Comparison of ENCODE assay signal across 9 cellular contexts in genomic region chr17:42163113-42163512, GRCh38. TPM values are rescaled to one million over a fixed set of nuclear protein-coding genes. Genes with fewer than 3 reads are reported as not detected.
DNase-seq lines count a peak whose midpoint lies in the region; ATAC-seq, FAIRE-seq and TF ChIP-seq lines count a peak whose summit lies in the region.
"Had no signal": no experiment of that assay in that cellular context is flagged by ENCODE, and none has a peak within 500 bp of the region (broad histone marks: within the 10 kb centered on the region; RNA-seq: fewer than 3 reads in every experiment).

No MANE protein-coding gene starts in this region.

- no peaks in the 10 kb centered on the region for H3K27me3 ChIP-seq in endothelial cell of umbilical vein (ENCODE audit: control insufficient read depth in 2 of 2, insufficient read depth in 2 of 2, low read length in 2 of 2)

- no peak overlapping the region for H2AFZ ChIP-seq in endothelial cell of umbilical vein (ENCODE audit: low read depth, low read length)

- H3K36me3 ChIP-seq in endothelial cell of umbilical vein (ENCODE audit: control insufficient read depth in 2 of 2, extremely low read depth in 1 of 2, insufficient read depth in 2 of 2, low read length in 2 of 2), result no peaks in the 10 kb centered on the region

- H3K36me3 Mint-ChIP-seq in T-helper 17 cell (ENCODE audit: low read depth), result no peaks in the 10 kb centered on the region
- H3K36me3 Mint-ChIP-seq: CD4-positive, CD25-positive, alpha-beta regulatory T cell had no signal

- H3K4me3 ChIP-seq in endothelial cell of umbilical vein (replicated peaks in 1 of 3; ENCODE audit: insufficient read depth in 1 of 3, low read depth in 1 of 3, low read length in 3 of 3), result no peak overlapping the region

- H3K4me3 Mint-ChIP-seq in T-helper 17 cell, result peak overlapping the region; percentile 33

- no peaks in the 10 kb centered on the region for H4K20me1 ChIP-seq in endothelial cell of umbilical vein (replicated peaks; ENCODE audit: control insufficient read depth, extremely low read depth, insufficient read depth, low read length)

- intact Hi-C loops in endothelial cell of umbilical vein (cut with micrococcal nuclease), result no loop called here

- BruUV-seq in endothelial cell of umbilical vein (replicated peaks; lab: Mats Ljungman, UMichigan), result no TSS peak

- H3K9me3 ChIP-seq in T-helper 17 cell (ENCODE audit: control insufficient read depth, low read length, poor library complexity, severe bottlenecking) (no peaks in the 10 kb centered on the region), endothelial cell of umbilical vein (replicated peaks; ENCODE audit: control insufficient read depth, insufficient read depth, low read length) (no peaks in the 10 kb centered on the region)

- no peak overlapping the region for H3K27ac ChIP-seq in endothelial cell of umbilical vein (ENCODE audit: insufficient read depth, low read depth, low read length)

- FAIRE-seq in endothelial cell of umbilical vein (lab: Jason Lieb, UNC), result no peak

- CTCF ChIA-PET in endothelial cell of umbilical vein (lab: Charles Lee), result interaction anchor here (1.1 kb wide), 1 partner anchor 16 kb away, joined by 3 read pairs; no protein-coding TSS in a partner anchor

- dilution Hi-C loops in endothelial cell of umbilical vein (cut with MboI; ENCODE audit: extremely low pct_ligation_motif_present, low sequenced_read_pairs), result no loop called here

- DNase-seq in NK-92 treated with Interleukin-12 subunit alpha and Interleukin-12 subunit beta, amount 100 ng/mL, for 24 hours (lab: John Stamatoyannopoulos, UW), result peak; percentile 6
- no peak for DNase-seq in NK-92 (lab: John Stamatoyannopoulos, UW; ENCODE audit: unreplicated experiment)
- DNase-seq in T-helper 17 cell, result no peak
- DNase-seq in endothelial cell of umbilical vein (ENCODE audit: low read depth, low spot score), result no peak
- peak; percentile 49 to 64 for DNase-seq in stimulated activated CD4-positive, alpha-beta T cell treated with anti-CD3 and anti-CD28 coated beads, Interleukin-4, amount 100 ng/mL, for 48 hours (ENCODE audit: low read depth in 2 of 2)
- no peak for DNase-seq in NCI-H2029 (lab: John Stamatoyannopoulos, UW)

- peaks cover 12% of the 10 kb centered on the region for H3K4me1 Mint-ChIP-seq in T-helper 17 cell

- no peaks in the 10 kb centered on the region for H3K4me1 ChIP-seq in endothelial cell of umbilical vein (ENCODE audit: control insufficient read depth, extremely low read depth, insufficient read depth, low read length)

- no peak for TF ChIP-seq POLR2A in endothelial cell of umbilical vein (IDR thresholded peaks at IDR 0.05; ENCODE audit: low read depth, low read length)

- ATAC-seq in T-helper 17 cell (peak; percentile 32), GM19035 (IDR thresholded peaks at IDR 0.05; ENCODE audit: unreplicated experiment) (no peak), HG02571 (IDR thresholded peaks at IDR 0.05; ENCODE audit: unreplicated experiment) (no peak)

- no peaks in the 10 kb centered on the region for H3K79me2 ChIP-seq in endothelial cell of umbilical vein (ENCODE audit: control insufficient read depth, insufficient read depth, low read length)

- H3K27me3 Mint-ChIP-seq in T-helper 17 cell, result no peaks in the 10 kb centered on the region
- H3K27me3 Mint-ChIP-seq: CD4-positive, CD25-positive, alpha-beta regulatory T cell had no signal

- H3K9me1 ChIP-seq in endothelial cell of umbilical vein (replicated peaks; ENCODE audit: control insufficient read depth, extremely low read depth, insufficient read depth, low read length), result no peaks in the 10 kb centered on the region

- POLR2A ChIA-PET in endothelial cell of umbilical vein (lab: Charles Lee), result no interaction called here

- H3K9ac ChIP-seq in endothelial cell of umbilical vein (replicated peaks; ENCODE audit: extremely low read depth, insufficient read depth, low read length), result no peak overlapping the region

- H3K4me2 ChIP-seq in endothelial cell of umbilical vein (ENCODE audit: insufficient read depth, low read length), result no peak overlapping the region

- TF ChIP-seq CTCF in endothelial cell of umbilical vein (IDR thresholded peaks at IDR 0.05; ENCODE audit: extremely low read depth in 1 of 2, insufficient read depth in 1 of 2, low read depth in 1 of 2, low read length in 2 of 2), result peak; percentile 47 to 54

- H3K27ac Mint-ChIP-seq in T-helper 17 cell, result no peak overlapping the region

TF ChIP-seq in endothelial cell of umbilical vein, 7 proteins besides CTCF, POLR2A, EP300 and RAD21:
- TF ChIP-seq MAX (IDR thresholded peaks at IDR 0.05; ENCODE audit: insufficient read depth, insufficient read length), result no peak
TF ChIP-seq in endothelial cell of umbilical vein: peak in this region for 0.

RNA-seq across cellular contexts. Expression of gene RAB5C, which starts 8.3 kb away (rescaled TPM):
- 10 to 100 TPM; 74.3 to 97.9 TPM for total RNA-seq in T-helper 17 cell
- 188 and 210 TPM in 2 replicates for total RNA-seq in endothelial cell of umbilical vein
- polyA plus RNA-seq in endothelial cell of umbilical vein, result 357 and 408 TPM in 2 replicates
- 260 and 267 TPM in 2 replicates for polyA plus RNA-seq in endothelial cell of umbilical vein (2011; cell fraction: cytosol; rRNA removed)
- 122 and 127 TPM in 2 replicates for polyA plus RNA-seq in endothelial cell of umbilical vein (2011; cell fraction: nucleus; rRNA removed)
- 192 and 244 TPM in 2 replicates for polyA plus RNA-seq in endothelial cell of umbilical vein (2012)
- 108 and 117 TPM in 2 replicates for polyA minus RNA-seq in endothelial cell of umbilical vein
- 37.0 TPM for polyA minus RNA-seq in endothelial cell of umbilical vein (2011; cell fraction: cytosol; rRNA and poly(A)+ RNA removed)
- polyA minus RNA-seq in endothelial cell of umbilical vein (2011; cell fraction: nucleus; rRNA and poly(A)+ RNA removed), result 29.8 and 30.2 TPM in 2 replicates

RNA-seq across cellular contexts. Expression of gene KCNH4, which starts 17.8 kb away (rescaled TPM):
- under 1 TPM; 0.45 to 0.94 TPM for total RNA-seq in T-helper 17 cell
- 0.11 TPM in 1 of 2 replicates, not detected in the other for total RNA-seq in endothelial cell of umbilical vein
- polyA plus RNA-seq in endothelial cell of umbilical vein, result 0.06 and 0.11 TPM in 2 replicates
- polyA plus RNA-seq in endothelial cell of umbilical vein (2011; cell fraction: cytosol; rRNA removed), result 0.01 TPM in 1 of 2 replicates, not detected in the other
- polyA plus RNA-seq in endothelial cell of umbilical vein (2011; cell fraction: nucleus; rRNA removed), result 0.04 TPM in 1 of 2 replicates, not detected in the other
- 0.07 TPM in 1 of 2 replicates, not detected in the other for polyA plus RNA-seq in endothelial cell of umbilical vein (2012)
- 0.07 and 0.42 TPM in 2 replicates for polyA minus RNA-seq in endothelial cell of umbilical vein
- not detected for polyA minus RNA-seq in endothelial cell of umbilical vein (2011; cell fraction: cytosol; rRNA and poly(A)+ RNA removed)
- polyA minus RNA-seq in endothelial cell of umbilical vein (2011; cell fraction: nucleus; rRNA and poly(A)+ RNA removed), result not detected in 2 replicates
- polyA plus RNA-seq: CD4-positive, CD25-positive, alpha-beta regulatory T cell had no signal

RNA-seq across cellular contexts. Expression of gene HCRT, which starts 22.1 kb away (rescaled TPM):
- not detected for total RNA-seq in T-helper 17 cell
- total RNA-seq in endothelial cell of umbilical vein, result not detected in 2 replicates
- not detected in 2 replicates for polyA plus RNA-seq in endothelial cell of umbilical vein
- not detected in 2 replicates for polyA plus RNA-seq in endothelial cell of umbilical vein (2011; cell fraction: cytosol; rRNA removed)
- not detected in 2 replicates for polyA plus RNA-seq in endothelial cell of umbilical vein (2011; cell fraction: nucleus; rRNA removed)
- not detected in 2 replicates for polyA plus RNA-seq in endothelial cell of umbilical vein (2012)
- polyA minus RNA-seq in endothelial cell of umbilical vein, result not detected in 2 replicates
- polyA minus RNA-seq in endothelial cell of umbilical vein (2011; cell fraction: cytosol; rRNA and poly(A)+ RNA removed), result not detected
- not detected in 2 replicates for polyA minus RNA-seq in endothelial cell of umbilical vein (2011; cell fraction: nucleus; rRNA and poly(A)+ RNA removed)
- total RNA-seq: CD4-positive, CD25-positive, alpha-beta regulatory T cell had no signal
- polyA plus RNA-seq: CD4-positive, CD25-positive, alpha-beta regulatory T cell had no signal

RNA-seq across cellular contexts. Expression of gene GHDC, which starts 31.2 kb away (rescaled TPM):
- total RNA-seq in T-helper 17 cell (10 to 100 TPM; 12.4 to 13.5 TPM), endothelial cell of umbilical vein (9.8 TPM in 2 replicates)
- 11.2 and 15.8 TPM in 2 replicates for polyA plus RNA-seq in endothelial cell of umbilical vein
- 5.1 and 7.6 TPM in 2 replicates for polyA plus RNA-seq in endothelial cell of umbilical vein (2011; cell fraction: cytosol; rRNA removed)
- 16.1 and 17.2 TPM in 2 replicates for polyA plus RNA-seq in endothelial cell of umbilical vein (2011; cell fraction: nucleus; rRNA removed)
- polyA plus RNA-seq in endothelial cell of umbilical vein (2012), result 5.9 and 12.5 TPM in 2 replicates
- polyA minus RNA-seq in endothelial cell of umbilical vein, result 8.0 and 11.1 TPM in 2 replicates
- polyA minus RNA-seq in endothelial cell of umbilical vein (2011; cell fraction: cytosol; rRNA and poly(A)+ RNA removed), result 10.1 TPM
- polyA minus RNA-seq in endothelial cell of umbilical vein (2011; cell fraction: nucleus; rRNA and poly(A)+ RNA removed), result 4.9 and 6.2 TPM in 2 replicates

RNA-seq across cellular contexts. Expression of gene HSPB9, which starts 40.5 kb away (rescaled TPM):
- not detected for total RNA-seq in T-helper 17 cell
- total RNA-seq in endothelial cell of umbilical vein, result not detected in 2 replicates
- polyA plus RNA-seq in endothelial cell of umbilical vein, result 0.03 TPM in 1 of 2 replicates, not detected in the other
- not detected in 2 replicates for polyA plus RNA-seq in endothelial cell of umbilical vein (2011; cell fraction: cytosol; rRNA removed)
- polyA plus RNA-seq in endothelial cell of umbilical vein (2011; cell fraction: nucleus; rRNA removed), result 0.07 TPM in 1 of 2 replicates, not detected in the other
- polyA plus RNA-seq in endothelial cell of umbilical vein (2012), result 0.25 TPM in 1 of 2 replicates, not detected in the other
- not detected in 2 replicates for polyA minus RNA-seq in endothelial cell of umbilical vein
- not detected for polyA minus RNA-seq in endothelial cell of umbilical vein (2011; cell fraction: cytosol; rRNA and poly(A)+ RNA removed)
- not detected in 2 replicates for polyA minus RNA-seq in endothelial cell of umbilical vein (2011; cell fraction: nucleus; rRNA and poly(A)+ RNA removed)
- total RNA-seq: CD4-positive, CD25-positive, alpha-beta regulatory T cell had no signal

Comparison
In these comparisons a context has a peak if more than half of its experiments do, and no peak if none do; other contexts are left out.
1. DNase-seq: peak in NK-92 treated with Interleukin-12 subunit alpha and Interleukin-12 subunit beta, amount 100 ng/mL, for 24 hours (single experiment) and stimulated activated CD4-positive, alpha-beta T cell treated with anti-CD3 and anti-CD28 coated beads, Interleukin-4, amount 100 ng/mL, for 48 hours (2 of 2); none in NK-92 (single experiment), T-helper 17 cell (0 of 3), endothelial cell of umbilical vein (single experiment) and NCI-H2029 (single experiment).